In genomic region chr11:74936087-74936486, GRCh38 we compare ENCODE assay signal across 21 cellular contexts.
"Had no signal": no experiment of that assay in that cellular context is flagged by ENCODE, and none has a peak within 500 bp of the region (broad histone marks: within the 10 kb centered on the region; RNA-seq: fewer than 3 reads in every experiment).

No MANE protein-coding gene starts in this region.

- H3K4me3 Mint-ChIP-seq: activated CD4-positive, alpha-beta memory T cell treated with anti-CD3 and anti-CD28 coated beads, Interleukin-2, amount 10 ng/mL, durations not matched to agents 7 days and 5 days; activated CD4-positive, alpha-beta T cell treated with anti-CD3 and anti-CD28 coated beads, Interleukin-2, amount 10 ng/mL, durations not matched to agents 24 days and 14 days; brain; naive thymus-derived CD4-positive, alpha-beta T cell had no signal

- ATAC-seq: activated CD4-positive, CD25-positive, alpha-beta regulatory T cell treated with anti-CD3 and anti-CD28 coated beads, Interleukin-2, amount 50 U/mL, for 24 hours; activated naive CD4-positive, alpha-beta T cell treated with anti-CD3 and anti-CD28 coated beads, Interleukin-2, amount 50 U/mL, for 72 hours; naive thymus-derived CD4-positive, alpha-beta T cell had no signal

- H3K27me3 ChIP-seq: right atrium auricular region, spleen, testis, uterus had no signal

- H3K9me3 ChIP-seq: prostate gland, right atrium auricular region, spleen, testis, uterus had no signal

- H3K27ac ChIP-seq: prostate gland, right atrium auricular region, spleen, testis, uterus, VCaP had no signal

- H3K27ac Mint-ChIP-seq: activated CD4-positive, alpha-beta memory T cell treated with anti-CD3 and anti-CD28 coated beads, Interleukin-2, amount 10 ng/mL, durations not matched to agents 7 days and 5 days; activated CD4-positive, alpha-beta T cell treated with anti-CD3 and anti-CD28 coated beads, Interleukin-2, amount 10 ng/mL, durations not matched to agents 24 days and 14 days; activated naive CD4-positive, alpha-beta T cell treated with anti-CD3 and anti-CD28 coated beads, Interleukin-2, amount 50 U/mL, for 72 hours; brain had no signal

- FAIRE-seq: endometrium, kidney had no signal

- H3K27me3 Mint-ChIP-seq: activated CD4-positive, alpha-beta memory T cell treated with anti-CD3 and anti-CD28 coated beads, Interleukin-2, amount 10 ng/mL, durations not matched to agents 7 days and 5 days; activated CD4-positive, alpha-beta T cell treated with anti-CD3 and anti-CD28 coated beads, Interleukin-2, amount 10 ng/mL, durations not matched to agents 24 days and 14 days; brain; naive thymus-derived CD4-positive, alpha-beta T cell had no signal

- H3K9me3 Mint-ChIP-seq: activated CD4-positive, alpha-beta memory T cell treated with anti-CD3 and anti-CD28 coated beads, Interleukin-2, amount 10 ng/mL, durations not matched to agents 7 days and 5 days; activated naive CD4-positive, alpha-beta T cell treated with anti-CD3 and anti-CD28 coated beads, Interleukin-2, amount 50 U/mL, for 72 hours; brain; naive thymus-derived CD4-positive, alpha-beta T cell had no signal

- H3K36me3 ChIP-seq: prostate gland, uterus had no signal

- H3K4me1 Mint-ChIP-seq: brain had no signal

- DNase-seq: activated CD4-positive, alpha-beta memory T cell treated with anti-CD3 and anti-CD28 coated beads, Interleukin-2, amount 10 ng/mL, durations not matched to agents 7 days and 5 days; activated CD4-positive, alpha-beta T cell treated with anti-CD3 and anti-CD28 coated beads, Interleukin-2, amount 10 ng/mL, durations not matched to agents 24 days and 14 days; aorta; erythroblast; foreskin fibroblast; kidney; naive thymus-derived CD4-positive, alpha-beta T cell; spleen; stimulated activated CD4-positive, alpha-beta T cell treated with anti-CD3 and anti-CD28 coated beads, Interleukin-4, amount 100 ng/mL, for 1 hour; stimulated activated naive CD4-positive, alpha-beta T cell; testis; trophoblast cell; uterus had no signal

- H3K4me3 ChIP-seq: lung, prostate gland, right atrium auricular region, spleen, testis, uterus had no signal

- H3K4me1 ChIP-seq: prostate gland, right atrium auricular region, testis, uterus had no signal
